5 cellular contexts compared by ENCODE assay signal in the genomic region with DNA sequence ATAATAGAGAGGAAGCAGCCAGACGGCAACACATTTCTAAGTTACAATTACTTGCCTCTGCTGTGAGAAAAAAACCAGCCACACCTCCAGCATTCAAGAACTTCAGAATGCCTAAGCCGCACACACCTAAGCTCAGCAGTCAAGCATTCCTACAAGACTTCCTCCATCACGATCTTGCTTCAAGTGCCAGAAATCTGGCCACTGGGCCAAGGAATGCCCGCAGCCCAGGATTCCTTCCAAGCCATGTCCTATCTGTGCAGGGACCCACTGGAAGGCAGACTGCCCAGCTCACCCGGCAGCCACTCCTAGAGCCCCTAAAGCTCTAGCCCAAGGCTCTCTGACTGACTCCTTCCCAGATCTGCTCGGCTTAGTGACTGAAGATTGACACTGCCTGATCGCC. TPM values are rescaled to one million over a fixed set of nuclear protein-coding genes. Genes with fewer than 3 reads are reported as not detected.
"Had no signal": no experiment of that assay in that cellular context is flagged by ENCODE, and none has a peak within 500 bp of the region (broad histone marks: within the 10 kb centered on the region; RNA-seq: fewer than 3 reads in every experiment).

No MANE protein-coding gene starts in this region.

RNA-seq across cellular contexts. Expression of a gene that starts 58.1 kb away (rescaled TPM):
- total RNA-seq: HepG2, HT-29, HT1080, IMR-90 had no signal
- polyA plus RNA-seq: HepG2, IgD-negative memory B cell had no signal
